In genomic region chr4:58560736-58561135, GRCh38 we compare ENCODE assay signal across 16 cellular contexts.
"Had no signal": no experiment of that assay in that cellular context is flagged by ENCODE, and none has a peak within 500 bp of the region (broad histone marks: within the 10 kb centered on the region; RNA-seq: fewer than 3 reads in every experiment).

No MANE protein-coding gene starts in this region.

- H3K36me3 ChIP-seq: prostate gland, transverse colon had no signal

- ATAC-seq: activated CD8-positive, alpha-beta memory T cell treated with anti-CD3 and anti-CD28 coated beads, Interleukin-2, amount 10 ng/mL, durations not matched to agents 7 days and 5 days; left ventricle myocardium superior; right cardiac atrium had no signal

- H3K4me1 ChIP-seq: prostate gland, transverse colon had no signal

- H3K27me3 ChIP-seq: transverse colon had no signal

- H3K27ac ChIP-seq: epithelial cell of prostate, prostate gland, skin epidermis, transverse colon had no signal

- H3K9me3 ChIP-seq: prostate gland, transverse colon had no signal

- DNase-seq: activated CD4-positive, alpha-beta memory T cell treated with anti-CD3 and anti-CD28 coated beads for 36 hours; activated CD4-positive, alpha-beta T cell treated with anti-CD3 and anti-CD28 coated beads for 1 hour; activated CD8-positive, alpha-beta memory T cell treated with anti-CD3 and anti-CD28 coated beads, Interleukin-2, amount 10 ng/mL, durations not matched to agents 7 days and 5 days; activated naive CD4-positive, alpha-beta T cell treated with anti-CD3 and anti-CD28 coated beads, Interleukin-2, amount 10 ng/mL, durations not matched to agents 7 days and 5 days; activated T-cell treated with anti-CD3 and anti-CD28 coated beads, Interleukin-2, amount 50 U/mL, for 1 hour; dermis blood vessel endothelial cell; foreskin melanocyte; kidney glomerular epithelial cell; left ventricle myocardium superior; right cardiac atrium; stimulated activated CD4-positive, alpha-beta T cell treated with anti-CD3 and anti-CD28 coated beads, Interleukin-4, amount 100 ng/mL, for 24 hours; stimulated activated naive CD4-positive, alpha-beta T cell; transverse colon had no signal

- H3K4me3 ChIP-seq: prostate gland, skin epidermis, transverse colon had no signal
